ENCODE assay signal across 1 cellular context in genomic region chr7:156764016-156764669, GRCh38.
TF ChIP-seq lines count a peak whose summit lies in the region.

No MANE protein-coding gene starts in this region.

TF ChIP-seq in WTC11, 78 proteins besides CTCF, POLR2A, EP300 and RAD21 (continued from another document):
- TF ChIP-seq E2F4 (CRISPR knock-in tag; IDR thresholded peaks at IDR 0.05; ENCODE audit: borderline replicate concordance, low read depth) (no peak), NR1H2 (CRISPR knock-in tag; IDR thresholded peaks at IDR 0.05) (no peak), TEAD1 (CRISPR knock-in tag; IDR thresholded peaks at IDR 0.05) (no peak), GABPB1 (CRISPR knock-in tag; IDR thresholded peaks at IDR 0.05) (no peak)
